Comparison of ENCODE assay signal across 13 cellular contexts in genomic region chr7:11613292-11613930, GRCh38.
DNase-seq lines count a peak whose midpoint lies in the region; ATAC-seq and TF ChIP-seq lines count a peak whose summit lies in the region.
"Had no signal": no experiment of that assay in that cellular context is flagged by ENCODE, and none has a peak within 500 bp of the region (broad histone marks: within the 10 kb centered on the region; RNA-seq: fewer than 3 reads in every experiment).

No MANE protein-coding gene starts in this region.

- H3K9ac ChIP-seq in parathyroid adenoma: no peak overlapping the region
- H3K9ac ChIP-seq: KMS-11 had no signal

- peak; percentile 31 for DNase-seq in NCI-H748 (lab: John Stamatoyannopoulos, UW; ENCODE audit: unreplicated experiment)
- DNase-seq in NCI-H748 treated with DMSO at 0.1 percent for 48 hours (lab: John Stamatoyannopoulos, UW): no peak
- DNase-seq in H7: peak; percentile 7
- no peak for DNase-seq in MV-4-11 (lab: John Stamatoyannopoulos, UW)
- no peak for DNase-seq in cerebellar nuclear complex (lab: John Stamatoyannopoulos, UW)
- DNase-seq in SIG-M5 treated with dmso at 0.1 percent for 504 hours (lab: John Stamatoyannopoulos, UW; ENCODE audit: unreplicated experiment): no peak
- DNase-seq: cortex of kidney; heart left ventricle; PC-3; stimulated activated naive CD4-positive, alpha-beta T cell treated with Interleukin-2 at 50 U/mL for 16 hours had no signal

- peak overlapping the region; percentile 38 for H3K4me2 ChIP-seq in parathyroid adenoma (ENCODE audit: low read length)
- H3K4me2 ChIP-seq: KMS-11 had no signal

- no peaks in the 10 kb centered on the region for H3K27me3 ChIP-seq in H7 (ENCODE audit: control insufficient read depth, insufficient read depth, low read length)
- no peaks in the 10 kb centered on the region for H3K27me3 ChIP-seq in parathyroid adenoma (ENCODE audit: control insufficient read depth, insufficient read depth, low read length)
- H3K27me3 ChIP-seq: heart left ventricle had no signal

- H3K27ac ChIP-seq in parathyroid adenoma: peak overlapping the region; percentile 56
- H3K27ac ChIP-seq: heart left ventricle, KMS-11 had no signal

- H2AFZ ChIP-seq in parathyroid adenoma: peak overlapping the region; percentile 58

- no peaks in the 10 kb centered on the region for H3K9me3 ChIP-seq in parathyroid adenoma (ENCODE audit: control insufficient read depth, low read length)
- H3K9me3 ChIP-seq: heart left ventricle had no signal

- no peaks in the 10 kb centered on the region for H3K79me2 ChIP-seq in parathyroid adenoma

- H3K4me3 ChIP-seq in H7 (ENCODE audit: insufficient read depth, low read depth, low read length) (no peak overlapping the region), parathyroid adenoma (ENCODE audit: low read depth, low read length) (peak overlapping the region; percentile 27)
- H3K4me3 ChIP-seq: heart left ventricle had no signal

- TF ChIP-seq CTCF in parathyroid adenoma (IDR thresholded peaks at IDR 0.05): no peak

- H3K36me3 ChIP-seq in H7 (replicated peaks; ENCODE audit: control insufficient read depth, insufficient read depth, low read length) (no peaks in the 10 kb centered on the region), parathyroid adenoma (ENCODE audit: control insufficient read depth, insufficient read depth, low read length) (no peaks in the 10 kb centered on the region)
- H3K36me3 ChIP-seq: heart left ventricle had no signal

- H3K4me1 ChIP-seq in parathyroid adenoma: peaks cover 22% of the 10 kb centered on the region
- H3K4me1 ChIP-seq: heart left ventricle had no signal

- ATAC-seq in HG03354 (IDR thresholded peaks at IDR 0.05; ENCODE audit: poor library complexity, severe bottlenecking, unreplicated experiment): peak; percentile 87
- ATAC-seq: heart left ventricle, PC-3 had no signal

Comparison
In these comparisons a context has a peak if more than half of its experiments do, and no peak if none do; other contexts are left out.
1. DNase-seq: peak in NCI-H748 (single experiment) and H7 (single experiment); none in NCI-H748 treated with DMSO at 0.1 percent for 48 hours (single experiment), MV-4-11 (single experiment), cerebellar nuclear complex (0 of 2) and SIG-M5 treated with dmso at 0.1 percent for 504 hours (single experiment).